ENCODE assay signal across 8 cellular contexts in genomic region chr5:154529282-154529681, GRCh38.
"Had no signal": no experiment of that assay in that cellular context is flagged by ENCODE, and none has a peak within 500 bp of the region (broad histone marks: within the 10 kb centered on the region; RNA-seq: fewer than 3 reads in every experiment).

No MANE protein-coding gene starts in this region.

- H3K4me3 ChIP-seq: GM12878 had no signal

- ATAC-seq: GM12878 had no signal

- FAIRE-seq: G401.6, GM12878, GM12891, GM12892, GM18507, GM19239 had no signal

- DNase-seq: GDM1, GF-D8 had no signal
